10 cellular contexts compared by ENCODE assay signal in the genomic region with DNA sequence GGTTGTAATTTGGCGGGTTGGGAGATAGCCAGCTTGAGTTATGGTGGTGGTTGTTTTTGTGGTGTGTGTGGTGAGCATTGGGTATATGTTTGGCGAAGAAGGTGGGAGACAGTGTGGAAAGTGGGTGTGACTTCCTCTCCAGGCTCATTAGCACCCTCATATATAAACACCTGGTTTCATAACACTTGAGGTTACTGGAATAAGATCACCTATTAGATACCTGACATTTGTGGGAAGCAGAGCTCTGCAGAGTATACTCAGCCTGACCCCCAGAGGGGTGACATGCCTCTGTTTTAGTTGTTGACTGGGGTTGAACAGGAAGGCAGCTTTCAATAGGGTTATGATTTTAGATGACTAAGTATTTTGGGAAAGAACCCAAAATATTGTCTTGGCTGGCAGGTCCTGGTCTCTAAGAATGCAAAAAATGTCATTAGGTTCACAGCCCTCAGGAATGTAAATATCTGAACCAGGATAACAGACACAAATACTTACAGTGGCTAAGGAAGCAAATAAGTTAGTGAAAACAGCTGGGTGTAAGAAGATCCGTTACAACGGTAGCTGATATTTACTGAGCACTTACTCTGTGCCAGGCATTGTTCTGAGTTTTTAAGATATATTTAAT. TPM values are rescaled to one million over a fixed set of nuclear protein-coding genes. Genes with fewer than 3 reads are reported as not detected.
DNase-seq lines count a peak whose midpoint lies in the region; ATAC-seq and TF ChIP-seq lines count a peak whose summit lies in the region.
"Had no signal": no experiment of that assay in that cellular context is flagged by ENCODE, and none has a peak within 500 bp of the region (broad histone marks: within the 10 kb centered on the region; RNA-seq: fewer than 3 reads in every experiment).

No MANE protein-coding gene starts in this region.

- H3K36me3 ChIP-seq in HCT116 (ENCODE audit: control insufficient read depth in 1 of 2, insufficient read depth in 2 of 2, low read length in 2 of 2) = no peaks in the 10 kb centered on the region

- POLR2A ChIA-PET in HCT116 (lab: Charles Lee) = no interaction called here
- POLR2A ChIA-PET in activated CD4-positive, alpha-beta memory T cell treated with anti-CD3 and anti-CD28 coated beads, Interleukin-2, amount 10 ng/mL, durations not matched to agents 7 days and 5 days (lab: Charles Lee) = no interaction called here

- H3K4me2 ChIP-seq in HCT116 (ENCODE audit: low read length) = peak overlapping the region; percentile 32; the same call in 1 of the 2 replicates

- H3K79me2 ChIP-seq in HCT116 (ENCODE audit: insufficient read depth, low read length) = no peaks in the 10 kb centered on the region

- no peak overlapping the region for H3K4me3 Mint-ChIP-seq in activated CD4-positive, alpha-beta memory T cell treated with anti-CD3 and anti-CD28 coated beads, Interleukin-2, amount 10 ng/mL, durations not matched to agents 7 days and 5 days
- peak overlapping the region; percentile 1 for H3K4me3 Mint-ChIP-seq in stimulated activated naive CD8-positive, alpha-beta T cell treated with anti-CD3 and anti-CD28 coated beads, Interleukin-15, Interleukin-2, amounts not matched to agents 100 ng/mL and 50 ng/mL, for 24 hours

- no peak overlapping the region for H2AFZ ChIP-seq in HCT116 (ENCODE audit: low read depth, low read length, poor library complexity, severe bottlenecking)

- H3K9me3 ChIP-seq in HCT116 (ENCODE audit: control insufficient read depth in 1 of 2, insufficient read depth in 1 of 2, low read depth in 1 of 2, low read length in 2 of 2) = no peaks in the 10 kb centered on the region

- no peak overlapping the region for H3K27ac ChIP-seq in HCT116 (ENCODE audit: low read depth, low read length)
- no peak overlapping the region for H3K27ac ChIP-seq in substantia nigra (ENCODE audit: low read depth, low read length, poor library complexity, severe bottlenecking)

- RAD21 ChIA-PET in HCT116 (lab: Charles Lee; ENCODE audit: low non-redundant PET in 1 of 2, low total read pairs in 2 of 2, uncharacterized antibody in 2 of 2, unreplicated experiment in 2 of 2) = no interaction called here

- no peak for TF ChIP-seq POLR2A in HCT116 (IDR thresholded peaks at IDR 0.05; ENCODE audit: borderline replicate concordance, extremely low read depth, insufficient read depth, insufficient read length)

- no TSS peak for BruUV-seq in HCT116 (replicated peaks; lab: Mats Ljungman, UMichigan)

- no peak overlapping the region for H3K9ac ChIP-seq in HCT116 (ENCODE audit: low read length)

- H3K27me3 ChIP-seq in HCT116 (ENCODE audit: insufficient read depth, low read length) = no peaks in the 10 kb centered on the region

- peaks cover 1% of the 10 kb centered on the region for H3K27me3 Mint-ChIP-seq in activated CD4-positive, alpha-beta memory T cell treated with anti-CD3 and anti-CD28 coated beads, Interleukin-2, amount 10 ng/mL, durations not matched to agents 7 days and 5 days
- H3K27me3 Mint-ChIP-seq in stimulated activated naive CD8-positive, alpha-beta T cell treated with anti-CD3 and anti-CD28 coated beads, Interleukin-15, Interleukin-2, amounts not matched to agents 100 ng/mL and 50 ng/mL, for 24 hours = no peaks in the 10 kb centered on the region

- H3K9me2 ChIP-seq in HCT116 (ENCODE audit: insufficient read depth) = no peaks in the 10 kb centered on the region

- no peaks in the 10 kb centered on the region for H3K9me3 Mint-ChIP-seq in activated CD4-positive, alpha-beta memory T cell treated with anti-CD3 and anti-CD28 coated beads, Interleukin-2, amount 10 ng/mL, durations not matched to agents 7 days and 5 days
- peaks cover 8% of the 10 kb centered on the region for H3K9me3 Mint-ChIP-seq in stimulated activated naive CD8-positive, alpha-beta T cell treated with anti-CD3 and anti-CD28 coated beads, Interleukin-15, Interleukin-2, amounts not matched to agents 100 ng/mL and 50 ng/mL, for 24 hours

- H3K4me1 ChIP-seq in HCT116 (ENCODE audit: control insufficient read depth in 1 of 2, insufficient read depth in 2 of 2, low read length in 2 of 2) = peaks cover 9 to 12% of the 10 kb centered on the region in 2 experiments

- H3K36me3 Mint-ChIP-seq in activated CD4-positive, alpha-beta memory T cell treated with anti-CD3 and anti-CD28 coated beads, Interleukin-2, amount 10 ng/mL, durations not matched to agents 7 days and 5 days (ENCODE audit: low read depth) = peaks cover 6% of the 10 kb centered on the region
- H3K36me3 Mint-ChIP-seq in stimulated activated naive CD8-positive, alpha-beta T cell treated with anti-CD3 and anti-CD28 coated beads, Interleukin-15, Interleukin-2, amounts not matched to agents 100 ng/mL and 50 ng/mL, for 24 hours (ENCODE audit: low read depth) = peaks cover 4% of the 10 kb centered on the region

- no peaks in the 10 kb centered on the region for H4K20me1 ChIP-seq in HCT116 (ENCODE audit: insufficient read depth)

- no peak overlapping the region for H3K4me3 ChIP-seq in HCT116 (replicated peaks in 1 of 2; ENCODE audit: low read depth in 1 of 2, low read length in 2 of 2)
- H3K4me3 ChIP-seq: skin epidermis had no signal

- TF ChIP-seq RAD21 in HCT116 (IDR thresholded peaks at IDR 0.05; ENCODE audit: low read depth) = 0 out of 2 replicates have a peak, but pooled peaks have one; percentile 10

- peaks cover 30% of the 10 kb centered on the region for H3K4me1 Mint-ChIP-seq in activated CD4-positive, alpha-beta memory T cell treated with anti-CD3 and anti-CD28 coated beads, Interleukin-2, amount 10 ng/mL, durations not matched to agents 7 days and 5 days
- peaks cover 20% of the 10 kb centered on the region for H3K4me1 Mint-ChIP-seq in stimulated activated naive CD8-positive, alpha-beta T cell treated with anti-CD3 and anti-CD28 coated beads, Interleukin-15, Interleukin-2, amounts not matched to agents 100 ng/mL and 50 ng/mL, for 24 hours (ENCODE audit: low read depth)

- no peak for DNase-seq in HCT116 (ENCODE audit: low read depth, low spot score)
- DNase-seq in activated CD4-positive, alpha-beta memory T cell treated with anti-CD3 and anti-CD28 coated beads, Interleukin-2, amount 10 ng/mL, durations not matched to agents 7 days and 5 days = no peak
- DNase-seq in glomerular visceral epithelial cell (ENCODE audit: extremely low spot score) = peak; percentile 96
- DNase-seq in substantia nigra (lab: John Stamatoyannopoulos, UW) = no peak
- DNase-seq in HUDEP-2 (lab: John Stamatoyannopoulos, UW; ENCODE audit: unreplicated experiment in 76 of 76) = no peak
- DNase-seq: caudate nucleus had no signal

- peak overlapping the region; percentile 16 for H3K27ac Mint-ChIP-seq in activated CD4-positive, alpha-beta memory T cell treated with anti-CD3 and anti-CD28 coated beads, Interleukin-2, amount 10 ng/mL, durations not matched to agents 7 days and 5 days
- H3K27ac Mint-ChIP-seq in stimulated activated naive CD8-positive, alpha-beta T cell treated with anti-CD3 and anti-CD28 coated beads, Interleukin-15, Interleukin-2, amounts not matched to agents 100 ng/mL and 50 ng/mL, for 24 hours = no peak overlapping the region

- intact Hi-C loops in HCT116 (cut with micrococcal nuclease) = no loop called here

- TF ChIP-seq CTCF in HCT116 (IDR thresholded peaks at IDR 0.05 in 2 of 3, conservative IDR thresholded peaks at IDR 0.05 in 1 of 3; ENCODE audit: borderline replicate concordance in 1 of 3, insufficient read depth in 1 of 3, low read depth in 2 of 3, low read length in 2 of 3) = no peak

- CTCF ChIA-PET in HCT116 (lab: Charles Lee) = interaction anchor here (1.3 kb wide), 1 partner anchor 10 kb away, joined by 6 read pairs; no protein-coding TSS in a partner anchor
- CTCF ChIA-PET in activated CD4-positive, alpha-beta memory T cell treated with anti-CD3 and anti-CD28 coated beads, Interleukin-2, amount 10 ng/mL, durations not matched to agents 7 days and 5 days (lab: Charles Lee) = no interaction called here

- peak; percentile 60 for ATAC-seq in HCT116
- no peak for ATAC-seq in GM18502 (IDR thresholded peaks at IDR 0.05; ENCODE audit: poor library complexity, unreplicated experiment)
- no peak for ATAC-seq in HG02840 (IDR thresholded peaks at IDR 0.05; ENCODE audit: low FRiP score, unreplicated experiment)

TF ChIP-seq in HCT116, 20 proteins besides CTCF, POLR2A, EP300 and RAD21 (continues in another document):
- TF ChIP-seq SP1 (IDR thresholded peaks at IDR 0.05; ENCODE audit: low read depth) = peak; percentile 21; the same call in 1 of the 2 replicates
- no peak for TF ChIP-seq POLR2AphosphoS5 (IDR thresholded peaks at IDR 0.05; ENCODE audit: low read depth, low read length)
- TF ChIP-seq FOSL1 (IDR thresholded peaks at IDR 0.05; ENCODE audit: low read depth) = peak; percentile 21; the same call in 1 of the 2 replicates
- 0 out of 2 replicates have a peak, but pooled peaks have one; percentile 6 for TF ChIP-seq JUND (IDR thresholded peaks at IDR 0.05)

RNA-seq across cellular contexts. Expression of gene EFCAB13, which starts 18.3 kb away (rescaled TPM):
- total RNA-seq in HCT116 (2021; ENCODE audit: unreplicated experiment) = not detected
- polyA plus RNA-seq in HCT116 (2012) = 0.10 and 0.17 TPM in 2 replicates
- total RNA-seq in activated CD4-positive, alpha-beta memory T cell treated with anti-CD3 and anti-CD28 coated beads, Interleukin-2, amount 10 ng/mL, durations not matched to agents 7 days and 5 days = 1 to 10 TPM; 5.7 to 6.4 TPM

RNA-seq across cellular contexts. Expression of gene ITGB3, which starts 51.8 kb away (rescaled TPM):
- not detected for total RNA-seq in HCT116 (2021; ENCODE audit: unreplicated experiment)
- 0.14 and 0.15 TPM in 2 replicates for polyA plus RNA-seq in HCT116 (2012)
- 1 to 10 TPM; 1.9 to 2.2 TPM for total RNA-seq in activated CD4-positive, alpha-beta memory T cell treated with anti-CD3 and anti-CD28 coated beads, Interleukin-2, amount 10 ng/mL, durations not matched to agents 7 days and 5 days
